Comparison of ENCODE assay signal across 1 cellular context in genomic region chr17:61425682-61426481, GRCh38.
A peak's percentile ranks its signal among the peaks of the same experiment; 100 is the strongest.
TF ChIP-seq lines count a peak whose summit lies in the region.

No MANE protein-coding gene starts in this region.

TF ChIP-seq in HepG2, 621 proteins besides CTCF, POLR2A, EP300 and RAD21 (continued from another document and continues in another):
- TF ChIP-seq ZNF580 (CRISPR knock-in tag; IDR thresholded peaks at IDR 0.05; ENCODE audit: borderline replicate concordance, low read depth) (peak; percentile 68; the same call in 1 of the 2 replicates), ZNF816 (CRISPR knock-in tag; IDR thresholded peaks at IDR 0.05; ENCODE audit: borderline replicate concordance) (no peak), ZNF883 (CRISPR knock-in tag; IDR thresholded peaks at IDR 0.05; ENCODE audit: not compliant biosample characterization) (peak; percentile 46), ZNF724P (CRISPR knock-in tag; IDR thresholded peaks at IDR 0.05; ENCODE audit: borderline replicate concordance) (no peak), FOXO1 (CRISPR knock-in tag; IDR thresholded peaks at IDR 0.05) (no peak), PBX3 (CRISPR knock-in tag; IDR thresholded peaks at IDR 0.05; ENCODE audit: borderline replicate concordance) (no peak), SIX1 (CRISPR knock-in tag; IDR thresholded peaks at IDR 0.05; ENCODE audit: borderline replicate concordance) (no peak; the same call in 1 of the 2 replicates), GTF3A (CRISPR knock-in tag; conservative IDR thresholded peaks at IDR 0.05) (no peak), ZNF720 (CRISPR knock-in tag; IDR thresholded peaks at IDR 0.05) (no peak), SP5 (CRISPR knock-in tag; IDR thresholded peaks at IDR 0.05; ENCODE audit: borderline replicate concordance, low read depth) (no peak), ZNF331 (CRISPR knock-in tag; IDR thresholded peaks at IDR 0.05) (peak; percentile 43; the same call in 1 of the 2 replicates), MYNN (CRISPR knock-in tag; IDR thresholded peaks at IDR 0.05; ENCODE audit: low read depth) (no peak), NFYC (CRISPR knock-in tag; IDR thresholded peaks at IDR 0.05) (no peak), ZNF747 (CRISPR knock-in tag; IDR thresholded peaks at IDR 0.05; ENCODE audit: borderline replicate concordance) (no peak), ZNF766 (CRISPR knock-in tag; IDR thresholded peaks at IDR 0.05; ENCODE audit: borderline replicate concordance) (no peak), ATF6 (CRISPR knock-in tag; conservative IDR thresholded peaks at IDR 0.05) (no peak), ZNF589 (CRISPR knock-in tag; conservative IDR thresholded peaks at IDR 0.05) (no peak), ZNF563 (CRISPR knock-in tag; IDR thresholded peaks at IDR 0.05) (no peak; the same call in 1 of the 2 replicates), NFKB2 (CRISPR knock-in tag; IDR thresholded peaks at IDR 0.05; ENCODE audit: borderline replicate concordance) (no peak; the same call in 1 of the 2 replicates), IRX3 (CRISPR knock-in tag; IDR thresholded peaks at IDR 0.05; ENCODE audit: borderline replicate concordance, low read depth) (no peak), PITX1 (CRISPR knock-in tag; IDR thresholded peaks at IDR 0.05) (peak; percentile 55; the same call in 1 of the 2 replicates), MED13 (CRISPR knock-in tag; IDR thresholded peaks at IDR 0.05) (no peak), FOXM1 (CRISPR knock-in tag; IDR thresholded peaks at IDR 0.05) (no peak), ZNF407 (CRISPR knock-in tag; IDR thresholded peaks at IDR 0.05; ENCODE audit: not compliant biosample characterization) (no peak), ZNF550 (CRISPR knock-in tag; IDR thresholded peaks at IDR 0.05; ENCODE audit: borderline replicate concordance) (no peak), NR1H2 (CRISPR knock-in tag; IDR thresholded peaks at IDR 0.05; ENCODE audit: borderline replicate concordance, low read depth) (no peak), ZNF468 (CRISPR knock-in tag; IDR thresholded peaks at IDR 0.05) (no peak), TCF7 (IDR thresholded peaks at IDR 0.05; ENCODE audit: low read depth) (no peak), ZSCAN22 (CRISPR knock-in tag; IDR thresholded peaks at IDR 0.05) (no peak), ATM (IDR thresholded peaks at IDR 0.05; ENCODE audit: borderline replicate concordance) (no peak), JDP2 (CRISPR knock-in tag; IDR thresholded peaks at IDR 0.05; ENCODE audit: borderline replicate concordance) (no peak), SNAI1 (CRISPR knock-in tag; IDR thresholded peaks at IDR 0.05; ENCODE audit: borderline replicate concordance) (no peak), ZBTB34 (CRISPR knock-in tag; IDR thresholded peaks at IDR 0.05) (no peak), SMARCE1 (IDR thresholded peaks at IDR 0.05; ENCODE audit: borderline replicate concordance) (no peak), ZNF234 (CRISPR knock-in tag; conservative IDR thresholded peaks at IDR 0.05) (no peak), PRPF4 (IDR thresholded peaks at IDR 0.05; ENCODE audit: low read depth, low read length, poor library complexity, severe bottlenecking) (no peak), ZNF207 (IDR thresholded peaks at IDR 0.05; ENCODE audit: borderline replicate concordance) (no peak), HOXA9 (CRISPR knock-in tag; IDR thresholded peaks at IDR 0.05; ENCODE audit: borderline replicate concordance) (no peak), ZNF513 (CRISPR knock-in tag; conservative IDR thresholded peaks at IDR 0.05) (no peak)
- TF ChIP-seq, protein P1, sequence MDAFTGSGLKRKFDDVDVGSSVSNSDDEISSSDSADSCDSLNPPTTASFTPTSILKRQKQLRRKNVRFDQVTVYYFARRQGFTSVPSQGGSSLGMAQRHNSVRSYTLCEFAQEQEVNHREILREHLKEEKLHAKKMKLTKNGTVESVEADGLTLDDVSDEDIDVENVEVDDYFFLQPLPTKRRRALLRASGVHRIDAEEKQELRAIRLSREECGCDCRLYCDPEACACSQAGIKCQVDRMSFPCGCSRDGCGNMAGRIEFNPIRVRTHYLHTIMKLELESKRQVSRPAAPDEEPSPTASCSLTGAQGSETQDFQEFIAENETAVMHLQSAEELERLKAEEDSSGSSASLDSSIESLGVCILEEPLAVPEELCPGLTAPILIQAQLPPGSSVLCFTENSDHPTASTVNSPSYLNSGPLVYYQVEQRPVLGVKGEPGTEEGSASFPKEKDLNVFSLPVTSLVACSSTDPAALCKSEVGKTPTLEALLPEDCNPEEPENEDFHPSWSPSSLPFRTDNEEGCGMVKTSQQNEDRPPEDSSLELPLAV (CRISPR knock-in tag; conservative IDR thresholded peaks at IDR 0.05; ENCODE audit: low read depth), result no peak
- TF ChIP-seq, protein P2, sequence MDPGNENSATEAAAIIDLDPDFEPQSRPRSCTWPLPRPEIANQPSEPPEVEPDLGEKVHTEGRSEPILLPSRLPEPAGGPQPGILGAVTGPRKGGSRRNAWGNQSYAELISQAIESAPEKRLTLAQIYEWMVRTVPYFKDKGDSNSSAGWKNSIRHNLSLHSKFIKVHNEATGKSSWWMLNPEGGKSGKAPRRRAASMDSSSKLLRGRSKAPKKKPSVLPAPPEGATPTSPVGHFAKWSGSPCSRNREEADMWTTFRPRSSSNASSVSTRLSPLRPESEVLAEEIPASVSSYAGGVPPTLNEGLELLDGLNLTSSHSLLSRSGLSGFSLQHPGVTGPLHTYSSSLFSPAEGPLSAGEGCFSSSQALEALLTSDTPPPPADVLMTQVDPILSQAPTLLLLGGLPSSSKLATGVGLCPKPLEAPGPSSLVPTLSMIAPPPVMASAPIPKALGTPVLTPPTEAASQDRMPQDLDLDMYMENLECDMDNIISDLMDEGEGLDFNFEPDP (CRISPR knock-in tag; conservative IDR thresholded peaks at IDR 0.05), result no peak
- TF ChIP-seq, protein P3, sequence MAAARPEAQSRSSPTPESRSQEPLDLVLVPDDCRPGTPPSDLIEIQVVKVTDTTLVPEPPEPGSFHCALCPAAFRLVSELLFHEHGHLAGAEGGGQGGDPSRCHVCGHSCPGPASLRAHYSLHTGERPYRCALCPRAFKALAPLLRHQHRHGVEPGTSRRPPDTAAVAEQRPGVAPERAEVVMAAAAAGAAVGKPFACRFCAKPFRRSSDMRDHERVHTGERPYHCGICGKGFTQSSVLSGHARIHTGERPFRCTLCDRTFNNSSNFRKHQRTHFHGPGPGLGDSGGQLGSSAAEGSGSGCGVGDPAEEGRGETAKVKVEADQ (CRISPR knock-in tag; IDR thresholded peaks at IDR 0.05; ENCODE audit: borderline replicate concordance), result no peak
